Comparison of ENCODE assay signal across 9 cellular contexts in genomic region chr3:151210676-151211381, GRCh38. TPM values are rescaled to one million over a fixed set of nuclear protein-coding genes. Genes with fewer than 3 reads are reported as not detected.
A peak's percentile ranks its signal among the peaks of the same experiment; 100 is the strongest.
DNase-seq lines count a peak whose midpoint lies in the region; ATAC-seq and TF ChIP-seq lines count a peak whose summit lies in the region.
"Had no signal": no experiment of that assay in that cellular context is flagged by ENCODE, and none has a peak within 500 bp of the region (broad histone marks: within the 10 kb centered on the region; RNA-seq: fewer than 3 reads in every experiment).

No MANE protein-coding gene starts in this region.

- H3K27ac ChIP-seq in OCI-LY1 (ENCODE audit: low read depth, low read length, poor library complexity, severe bottlenecking) (no peak overlapping the region), hepatocyte (peak overlapping the region; percentile 18), SJCRH30 (no peak overlapping the region), ovary (no peak overlapping the region)

- peak; percentile 59 for ATAC-seq in GM21529 (IDR thresholded peaks at IDR 0.05; ENCODE audit: unreplicated experiment)

- H4K20me1 ChIP-seq in OCI-LY1 (ENCODE audit: insufficient read depth, low read length) = no peaks in the 10 kb centered on the region
- H4K20me1 ChIP-seq in hepatocyte (ENCODE audit: insufficient read depth, poor library complexity, severe bottlenecking) = no peaks in the 10 kb centered on the region

- peak overlapping the region; percentile 39 for H3K4me2 ChIP-seq in OCI-LY1 (ENCODE audit: low read length)
- peak overlapping the region; percentile 66 for H3K4me2 ChIP-seq in hepatocyte

- no peaks in the 10 kb centered on the region for H3K36me3 ChIP-seq in OCI-LY1 (ENCODE audit: insufficient read depth, low read length)
- no peaks in the 10 kb centered on the region for H3K36me3 ChIP-seq in hepatocyte (replicated peaks; ENCODE audit: insufficient read depth, low read depth)
- H3K36me3 ChIP-seq in SJCRH30 = no peaks in the 10 kb centered on the region
- H3K36me3 ChIP-seq in ovary = no peaks in the 10 kb centered on the region

- H3K9ac ChIP-seq in OCI-LY1 (ENCODE audit: low read length) = no peak overlapping the region

- no peak overlapping the region for H2AFZ ChIP-seq in OCI-LY1 (ENCODE audit: low read length)
- no peak overlapping the region for H2AFZ ChIP-seq in hepatocyte

- TF ChIP-seq CTCF in GM12865 (IDR thresholded peaks at IDR 0.05; ENCODE audit: insufficient read depth, low read depth, low read length, missing control alignments) (peak; percentile 18), OCI-LY1 (IDR thresholded peaks at IDR 0.05; ENCODE audit: low read length) (peak; percentile 52), hepatocyte (IDR thresholded peaks at IDR 0.05; ENCODE audit: poor library complexity) (no peak), ovary (IDR thresholded peaks at IDR 0.05) (no peak)

- H3F3A ChIP-seq in OCI-LY1 (ENCODE audit: insufficient read depth, low read length) = no peaks in the 10 kb centered on the region

- H3K27me3 ChIP-seq in OCI-LY1 (ENCODE audit: insufficient read depth, low read length) (no peaks in the 10 kb centered on the region), hepatocyte (no peaks in the 10 kb centered on the region), SJCRH30 (no peaks in the 10 kb centered on the region), ovary (no peaks in the 10 kb centered on the region)

- DNase-seq in GM12865 (ENCODE audit: low read depth) (peak; percentile 32), hepatocyte (ENCODE audit: low spot score) (peak; percentile 43), glomerular visceral epithelial cell (ENCODE audit: extremely low spot score) (no peak), SJCRH30 (no peak), ovary (no peak)
- DNase-seq in stimulated activated CD4-positive, alpha-beta T cell treated with anti-CD3 and anti-CD28 coated beads, Interleukin-4, amount 100 ng/mL, for 24 hours = no peak

- peaks cover 12% of the 10 kb centered on the region for H3K4me1 ChIP-seq in OCI-LY1 (ENCODE audit: insufficient read depth, low read length, severe bottlenecking)
- peaks cover 4% of the 10 kb centered on the region for H3K4me1 ChIP-seq in hepatocyte (ENCODE audit: insufficient read depth)
- H3K4me1 ChIP-seq in SJCRH30 = no peaks in the 10 kb centered on the region
- no peaks in the 10 kb centered on the region for H3K4me1 ChIP-seq in ovary (ENCODE audit: insufficient read depth)

- TF ChIP-seq POLR2A in ovary (IDR thresholded peaks at IDR 0.05) = no peak

- no peaks in the 10 kb centered on the region for H3K9me3 ChIP-seq in OCI-LY1 (ENCODE audit: low read length)
- no peaks in the 10 kb centered on the region for H3K9me3 ChIP-seq in hepatocyte (ENCODE audit: low read depth)
- no peaks in the 10 kb centered on the region for H3K9me3 ChIP-seq in SJCRH30 (replicated peaks)
- H3K9me3 ChIP-seq in ovary = no peaks in the 10 kb centered on the region

- H3K79me2 ChIP-seq in OCI-LY1 (ENCODE audit: insufficient read depth, low read length) = no peaks in the 10 kb centered on the region
- H3K79me2 ChIP-seq in hepatocyte = no peaks in the 10 kb centered on the region

- H3K9me2 ChIP-seq in OCI-LY1 (ENCODE audit: low read depth, low read length) (no peaks in the 10 kb centered on the region), hepatocyte (replicated peaks; ENCODE audit: insufficient read depth) (no peaks in the 10 kb centered on the region)

- TF ChIP-seq EP300 in ovary (IDR thresholded peaks at IDR 0.05) = no peak

- H3K4me3 ChIP-seq in GM12865 (ENCODE audit: low read depth, low read length) = no peak overlapping the region
- peak overlapping the region; percentile 15 for H3K4me3 ChIP-seq in OCI-LY1 (ENCODE audit: low read depth, low read length, poor library complexity, severe bottlenecking)
- no peak overlapping the region for H3K4me3 ChIP-seq in hepatocyte
- no peak overlapping the region for H3K4me3 ChIP-seq in SJCRH30
- H3K4me3 ChIP-seq in ovary = no peak overlapping the region

- intact Hi-C loops in ovary (cut with DNase I) = no loop called here

- 46% methylated on average over 4 of the region's 4 CpGs for WGBS in hepatocyte (ENCODE audit: low lambda C conversion rate, missing lambda C conversion rate)
- WGBS in ovary, 3 donors = 46 to 58% (median 51%) methylated on average over 4 of the region's 4 CpGs

RNA-seq across cellular contexts. Expression of gene GPR171, which starts 7.8 kb away (rescaled TPM):
- not detected in 2 replicates for total RNA-seq in hepatocyte
- polyA plus RNA-seq in hepatocyte = 0.51 TPM in 1 of 2 replicates, not detected in the other
- not detected in 2 replicates for total RNA-seq in SJCRH30 (2014; rRNA removed; shearing (Covaris generic))
- total RNA-seq in ovary = 1 to 10 TPM in 1 of 7 donors, under 1 TPM in 3, not detected in 3; 0.46 to 1.4 (median 0.85) TPM
- polyA plus RNA-seq in ovary = 1 to 10 TPM in 1 of 2 donors, under 1 TPM in 1; 0.21 to 2.6 TPM
- total RNA-seq: glomerular endothelial cell had no signal

Comparison
In these comparisons a context has a peak if more than half of its experiments do, and no peak if none do; other contexts are left out.
1. DNase-seq: peak in GM12865 (single experiment) and hepatocyte (single experiment); none in glomerular visceral epithelial cell (single experiment), stimulated activated CD4-positive, alpha-beta T cell treated with anti-CD3 and anti-CD28 coated beads, Interleukin-4, amount 100 ng/mL, for 24 hours (single experiment), SJCRH30 (0 of 2) and ovary (0 of 5).
2. CTCF ChIP-seq: peak in GM12865 (single experiment) and OCI-LY1 (single experiment); none in hepatocyte (single experiment) and ovary (0 of 3).